ENCODE assay signal across 8 cellular contexts in genomic region chr1:239898067-239898730, GRCh38.
DNase-seq lines count a peak whose midpoint lies in the region; TF ChIP-seq lines count a peak whose summit lies in the region.

No MANE protein-coding gene starts in this region.

- WGBS in tibial nerve, 2 donors, result 17 to 20% methylated on average over 15 of the region's 15 CpGs

- peaks cover 46% of the 10 kb centered on the region for H3K27me3 Mint-ChIP-seq in osteocyte (ENCODE audit: unreplicated experiment)

- H3K27me3 ChIP-seq in H7 (ENCODE audit: control insufficient read depth, insufficient read depth, low read length), result no peaks in the 10 kb centered on the region
- H3K27me3 ChIP-seq in tibial nerve, result no peaks in the 10 kb centered on the region

- peak; percentile 88 for DNase-seq in ELR (ENCODE audit: low read depth)
- DNase-seq in H7, result peak; percentile 81
- DNase-seq in LNCaP clone FGC (ENCODE audit: low read depth), result peak; percentile 84
- DNase-seq in SHP77 treated with DMSO at 0.1 percent for 48 hours (lab: John Stamatoyannopoulos, UW), result peak; percentile 61
- peak; percentile 85 for DNase-seq in activated effector memory CD4-positive, alpha-beta T cell treated with anti-CD3 and anti-CD28 coated beads, Interleukin-2, amount 50 U/mL, for 16 hours
- peak; percentile 58 for DNase-seq in germinal center (ENCODE audit: low spot score)
- DNase-seq in osteocyte (ENCODE audit: extremely low spot score, unreplicated experiment), result peak; percentile 89
- DNase-seq in tibial nerve (ENCODE audit: low spot score in 2 of 2), result peak; percentile 40 to 85

- no peak for TF ChIP-seq POLR2A in tibial nerve (IDR thresholded peaks at IDR 0.05)

- no peak overlapping the region for H3K27ac Mint-ChIP-seq in osteocyte (ENCODE audit: unreplicated experiment)

- H3K4me1 Mint-ChIP-seq in osteocyte (ENCODE audit: unreplicated experiment), result peaks cover 15% of the 10 kb centered on the region

- H3K9me3 Mint-ChIP-seq in osteocyte (ENCODE audit: unreplicated experiment), result no peaks in the 10 kb centered on the region

- H3K9me3 ChIP-seq in tibial nerve, result no peaks in the 10 kb centered on the region

- H3K4me3 ChIP-seq in H7 (ENCODE audit: insufficient read depth, low read depth, low read length) (no peak overlapping the region), LNCaP clone FGC (ENCODE audit: low read depth, low read length) (no peak overlapping the region), tibial nerve (no peak overlapping the region)

- TF ChIP-seq CTCF in LNCaP clone FGC (IDR thresholded peaks at IDR 0.05; ENCODE audit: control insufficient read depth, extremely low read depth, insufficient read depth) (peak; percentile 95), osteocyte (IDR thresholded peaks at IDR 0.05) (peak; percentile 92), tibial nerve (IDR thresholded peaks at IDR 0.05) (peak; percentile 85 to 96 (median 89))

- H3K36me3 Mint-ChIP-seq in osteocyte (ENCODE audit: unreplicated experiment), result no peaks in the 10 kb centered on the region

- peaks cover 0 to 7% (median 0%) of the 10 kb centered on the region in 4 donors for H3K4me1 ChIP-seq in tibial nerve

- H3K36me3 ChIP-seq in H7 (replicated peaks; ENCODE audit: control insufficient read depth, insufficient read depth, low read length), result no peaks in the 10 kb centered on the region
- H3K36me3 ChIP-seq in tibial nerve, result no peaks in the 10 kb centered on the region

- H3K27ac ChIP-seq in tibial nerve, result no peak overlapping the region

- TF ChIP-seq EP300 in tibial nerve (IDR thresholded peaks at IDR 0.05), result no peak

- H3K4me3 Mint-ChIP-seq in osteocyte (ENCODE audit: unreplicated experiment), result no peak overlapping the region
